ENCODE assay signal across 1 cellular context in genomic region chr14:81009339-81009738, GRCh38.
A peak's percentile ranks its signal among the peaks of the same experiment; 100 is the strongest.
TF ChIP-seq lines count a peak whose summit lies in the region.

No MANE protein-coding gene starts in this region.

TF ChIP-seq in K562, 482 proteins besides CTCF, POLR2A, EP300 and RAD21 (continued from another document and continues in another):
- TF ChIP-seq CUX1 (CRISPR knock-in tag; IDR thresholded peaks at IDR 0.05): no peak
- no peak for TF ChIP-seq ARID3A (IDR thresholded peaks at IDR 0.05; ENCODE audit: borderline replicate concordance, low read depth, low read length)
- no peak for TF ChIP-seq ZNF431 (CRISPR knock-in tag; IDR thresholded peaks at IDR 0.05)
- no peak for TF ChIP-seq SMARCB1 (IDR thresholded peaks at IDR 0.05; ENCODE audit: insufficient read length, low read depth)
- TF ChIP-seq TCF7L2 (IDR thresholded peaks at IDR 0.05; ENCODE audit: low read depth, low read length): no peak
- no peak for TF ChIP-seq SIX5 (IDR thresholded peaks at IDR 0.05; ENCODE audit: borderline replicate concordance in 1 of 2, insufficient read depth in 1 of 2, low read depth in 1 of 2, low read length in 2 of 2)
- no peak for TF ChIP-seq RBM39 (optimal IDR thresholded peaks at IDR 0.05; ENCODE audit: low read depth, low read length)
- no peak for TF ChIP-seq TRIM24 (IDR thresholded peaks at IDR 0.05)
- TF ChIP-seq SOX6 (IDR thresholded peaks at IDR 0.05): no peak
- TF ChIP-seq ZNF444 (CRISPR knock-in tag; IDR thresholded peaks at IDR 0.05): no peak
- TF ChIP-seq MBD1 (CRISPR knock-in tag; IDR thresholded peaks at IDR 0.05): no peak
- no peak for TF ChIP-seq ZNF644 (tag; IDR thresholded peaks at IDR 0.05; ENCODE audit: low read depth)
- TF ChIP-seq ETV5 (CRISPR knock-in tag; IDR thresholded peaks at IDR 0.05; ENCODE audit: low read depth): no peak
- no peak for TF ChIP-seq TCF7 (IDR thresholded peaks at IDR 0.05; ENCODE audit: borderline replicate concordance)
- TF ChIP-seq SMAD3 (CRISPR knock-in tag; conservative IDR thresholded peaks at IDR 0.05): no peak
- TF ChIP-seq CHAMP1 (IDR thresholded peaks at IDR 0.05): no peak
- TF ChIP-seq ZBTB49 (CRISPR knock-in tag; IDR thresholded peaks at IDR 0.05; ENCODE audit: borderline replicate concordance): no peak
- no peak for TF ChIP-seq ARID3B (CRISPR knock-in tag; IDR thresholded peaks at IDR 0.05; ENCODE audit: borderline replicate concordance)
- no peak for TF ChIP-seq YBX1 (IDR thresholded peaks at IDR 0.05)
- no peak for TF ChIP-seq TFAP4 (CRISPR knock-in tag; IDR thresholded peaks at IDR 0.05; ENCODE audit: borderline replicate concordance)
- TF ChIP-seq CBFA2T2 (conservative IDR thresholded peaks at IDR 0.05): peak; percentile 35
- TF ChIP-seq POLR2G (IDR thresholded peaks at IDR 0.05; ENCODE audit: low read depth, low read length): no peak
- peak; percentile 23; the same call in 1 of the 2 replicates for TF ChIP-seq SPI1 (IDR thresholded peaks at IDR 0.05; ENCODE audit: borderline replicate concordance, low read depth, low read length)
- no peak for TF ChIP-seq RBM22 (IDR thresholded peaks at IDR 0.05; ENCODE audit: low read depth, low read length, poor library complexity, severe bottlenecking)
- no peak for TF ChIP-seq NEUROD1 (IDR thresholded peaks at IDR 0.05; ENCODE audit: borderline replicate concordance, low read depth, low read length, partially characterized antibody)
- no peak for TF ChIP-seq ATF3 (IDR thresholded peaks at IDR 0.05)
- TF ChIP-seq ATF3 (CRISPR knock-in tag; conservative IDR thresholded peaks at IDR 0.05): no peak
- no peak for TF ChIP-seq NR3C1 (CRISPR knock-in tag; IDR thresholded peaks at IDR 0.05)
- no peak for TF ChIP-seq E4F1 (CRISPR knock-in tag; IDR thresholded peaks at IDR 0.05; ENCODE audit: borderline replicate concordance)
- no peak for TF ChIP-seq ZNF518B (CRISPR knock-in tag; IDR thresholded peaks at IDR 0.05)
- TF ChIP-seq POLR2AphosphoS2 (IDR thresholded peaks at IDR 0.05; ENCODE audit: low read length): no peak
- TF ChIP-seq SIN3B (IDR thresholded peaks at IDR 0.05; ENCODE audit: low read depth): no peak
- TF ChIP-seq ZNF232 (CRISPR knock-in tag; IDR thresholded peaks at IDR 0.05): no peak
